Comparison of ENCODE assay signal across 7 cellular contexts in the genomic region with DNA sequence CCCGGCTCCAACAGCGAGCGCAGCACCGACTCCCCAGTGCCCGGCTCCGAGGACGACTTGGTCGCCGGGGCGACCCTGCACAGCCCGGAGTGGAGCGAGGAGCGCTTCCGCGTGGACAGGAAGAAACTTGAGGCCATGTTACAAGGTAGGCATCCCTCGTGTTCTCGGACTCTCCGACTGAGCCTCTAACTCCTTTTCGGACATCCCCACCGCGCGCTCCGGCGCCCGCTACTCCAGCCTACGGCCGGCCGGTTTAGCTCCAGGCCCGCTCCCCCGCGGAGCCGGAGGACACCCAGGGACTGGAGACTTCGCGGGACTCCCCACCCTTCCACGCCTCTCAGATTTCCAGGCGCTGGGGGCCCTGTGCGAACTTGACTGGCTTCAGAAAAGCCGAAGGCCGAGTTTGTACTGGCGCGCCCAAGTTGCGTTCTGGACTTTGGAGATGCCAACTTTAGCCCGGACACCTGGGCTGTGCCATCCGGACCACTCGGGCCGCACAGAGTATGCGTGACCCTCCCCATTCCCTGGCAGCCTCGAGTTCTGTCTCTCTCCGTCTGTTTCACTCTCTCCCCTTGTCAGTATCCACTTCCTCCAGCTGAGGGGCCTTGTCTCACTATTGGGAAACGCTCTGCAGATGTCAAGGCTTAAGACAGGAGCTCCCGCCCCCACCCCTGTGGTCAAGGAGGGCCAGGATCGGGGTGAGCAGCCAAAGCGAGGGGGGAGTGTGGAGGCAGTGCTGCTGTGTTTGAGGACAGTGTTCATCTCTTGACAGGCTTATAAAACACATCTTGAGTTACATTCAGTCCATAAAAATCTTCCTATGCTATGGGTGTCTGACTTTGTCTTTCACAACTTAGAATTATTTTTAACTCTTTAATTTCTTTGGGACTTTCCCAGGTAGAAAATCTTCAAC.
DNase-seq lines count a peak whose midpoint lies in the region; ATAC-seq and TF ChIP-seq lines count a peak whose summit lies in the region.

No MANE protein-coding gene starts in this region.

- H3K36me3 Mint-ChIP-seq in nephron progenitor cell (ENCODE audit: low read depth): no peaks in the 10 kb centered on the region

- H3K27ac Mint-ChIP-seq in nephron progenitor cell: no peak overlapping the region

- TF ChIP-seq CTCF in GM06990 (IDR thresholded peaks at IDR 0.05; ENCODE audit: insufficient read depth, low read length, poor library complexity, severe bottlenecking): no peak
- TF ChIP-seq CTCF in nephron progenitor cell (IDR thresholded peaks at IDR 0.05): no peak

- no peaks in the 10 kb centered on the region for H3K36me3 ChIP-seq in GM06990 (ENCODE audit: control insufficient read depth, insufficient read depth, low read length)

- DNase-seq in GM06990 (ENCODE audit: extremely low read depth, insufficient read length) (peak; percentile 11), HuH-7 (ENCODE audit: low spot score) (peak; percentile 43), germinal center (ENCODE audit: low spot score) (peak; percentile 3), nephron progenitor cell (peak; percentile 46)
- peak; percentile 55 for DNase-seq in activated CD8-positive, alpha-beta memory T cell treated with anti-CD3 and anti-CD28 coated beads, Interleukin-2, amount 50 U/mL, for 48 hours
- DNase-seq in stimulated activated naive CD4-positive, alpha-beta T cell (lab: John Stamatoyannopoulos, UW): no peak

- peak overlapping the region; percentile 31 for H3K4me3 ChIP-seq in GM06990 (replicated peaks; ENCODE audit: low read depth, low read length)

- H3K27me3 ChIP-seq in GM06990 (replicated peaks; ENCODE audit: control insufficient read depth, insufficient read depth, low read length): peaks cover 1% of the 10 kb centered on the region; the same call in 1 of the 2 replicates

- peak overlapping the region; percentile 89 for H3K4me3 Mint-ChIP-seq in nephron progenitor cell

- peaks cover 23% of the 10 kb centered on the region for H3K27me3 Mint-ChIP-seq in nephron progenitor cell (ENCODE audit: low read depth, poor library complexity)

- peaks cover 21% of the 10 kb centered on the region for H3K4me1 Mint-ChIP-seq in nephron progenitor cell

- ATAC-seq in GM21360 (IDR thresholded peaks at IDR 0.05; ENCODE audit: unreplicated experiment): no peak

- H3K9me3 Mint-ChIP-seq in nephron progenitor cell: no peaks in the 10 kb centered on the region

Comparison
In these comparisons a context has a peak if more than half of its experiments do, and no peak if none do; other contexts are left out.
1. DNase-seq: peak in GM06990 (single experiment), HuH-7 (single experiment), activated CD8-positive, alpha-beta memory T cell treated with anti-CD3 and anti-CD28 coated beads, Interleukin-2, amount 50 U/mL, for 48 hours (single experiment), germinal center (single experiment) and nephron progenitor cell (single experiment); none in stimulated activated naive CD4-positive, alpha-beta T cell (0 of 6).